ENCODE assay signal across 8 cellular contexts in the genomic region with DNA sequence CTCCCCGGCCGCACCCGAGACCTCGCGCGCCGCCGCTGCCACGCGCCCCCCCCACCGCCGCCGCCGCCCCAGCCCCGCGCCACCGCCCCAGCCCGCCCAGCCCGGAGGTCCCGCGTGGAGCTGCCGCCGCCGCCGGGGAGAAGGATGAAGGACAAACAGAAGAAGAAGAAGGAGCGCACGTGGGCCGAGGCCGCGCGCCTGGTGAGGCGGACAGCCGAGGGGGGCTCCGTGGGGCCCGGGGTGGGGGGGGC. TPM values are rescaled to one million over a fixed set of nuclear protein-coding genes. Genes with fewer than 3 reads are reported as not detected.
A peak's percentile ranks its signal among the peaks of the same experiment; 100 is the strongest.
DNase-seq lines count a peak whose midpoint lies in the region; ATAC-seq, FAIRE-seq and TF ChIP-seq lines count a peak whose summit lies in the region.

No MANE protein-coding gene starts in this region.

- H2AK5ac ChIP-seq in IMR-90 (ENCODE audit: low read depth, low read length): no peak overlapping the region

- peak overlapping the region; percentile 38 for H2AFZ ChIP-seq in IMR-90 (replicated peaks; ENCODE audit: low read length, poor library complexity)

- H3K27me3 Mint-ChIP-seq in chondrocyte (ENCODE audit: low read depth): no peaks in the 10 kb centered on the region
- H3K27me3 Mint-ChIP-seq in natural killer cell (ENCODE audit: low read depth in 2 of 2): no peaks in the 10 kb centered on the region

- no peak for TF ChIP-seq RAD21 in IMR-90 (IDR thresholded peaks at IDR 0.05; ENCODE audit: low read length)

- no peak overlapping the region for H3K56ac ChIP-seq in IMR-90 (ENCODE audit: extremely low read depth, insufficient read depth, low read length)

- POLR2A ChIA-PET in AG04449 (lab: Yijun Ruan, JAX) (interaction anchor here (1.8 kb wide), 1 partner anchor 16 kb away, joined by 8 read pairs; no protein-coding TSS in a partner anchor), IMR-90 (lab: Charles Lee; ENCODE audit: unreplicated experiment) (no interaction called here)

- peak overlapping the region; percentile 43; the same call in 1 of the 2 replicates for H4K91ac ChIP-seq in IMR-90 (ENCODE audit: insufficient read depth, low read depth, low read length)

- in situ Hi-C loops in IMR-90 (cut with MboI; ENCODE audit: low sequenced_read_pairs): no loop called here

- H3K4me3 Mint-ChIP-seq in chondrocyte (ENCODE audit: unreplicated experiment) (peak overlapping the region; percentile 8), natural killer cell (peak overlapping the region; percentile 97)

- no peak for FAIRE-seq in RCC 7860 (lab: Jason Lieb, UNC)

- no peaks in the 10 kb centered on the region for H3K36me3 Mint-ChIP-seq in chondrocyte (ENCODE audit: low read depth)
- H3K36me3 Mint-ChIP-seq in natural killer cell: no peaks in the 10 kb centered on the region

- peak overlapping the region; percentile 100 for H2BK5ac ChIP-seq in IMR-90 (ENCODE audit: low read depth, low read length, poor library complexity, severe bottlenecking)

- TF ChIP-seq POLR2A in IMR-90 (IDR thresholded peaks at IDR 0.05; ENCODE audit: low read depth, low read length): no peak

- H2AK9ac ChIP-seq in IMR-90 (replicated peaks; ENCODE audit: low read depth, low read length, poor library complexity): no peak overlapping the region

- H3K4me1 Mint-ChIP-seq in chondrocyte (ENCODE audit: low read depth) (peaks cover 75% of the 10 kb centered on the region), natural killer cell (peaks cover 33 to 49% of the 10 kb centered on the region in 2 donors)

- H3K79me1 ChIP-seq in IMR-90 (ENCODE audit: low read depth in 1 of 2, low read length in 2 of 2): peaks cover 4 to 37% of the 10 kb centered on the region in 2 experiments; a peak in 2 of 4 replicates

- H3K4me3 ChIP-seq in AG04449 (ENCODE audit: low read depth, low read length) (peak overlapping the region; percentile 91), IMR-90 (ENCODE audit: insufficient read depth, low read depth, low read length) (peak overlapping the region; percentile 92)

- H3K9ac ChIP-seq in IMR-90 (ENCODE audit: low read depth, low read length): peak overlapping the region; percentile 54; the same call in 1 of the 2 replicates

- H3K14ac ChIP-seq in IMR-90 (replicated peaks; ENCODE audit: low read depth, low read length): no peak overlapping the region

- peaks cover 5% of the 10 kb centered on the region for H3K4me1 ChIP-seq in IMR-90 (ENCODE audit: control insufficient read depth, insufficient read depth, low read length)

- H3K27ac Mint-ChIP-seq in chondrocyte (ENCODE audit: unreplicated experiment): no peak overlapping the region
- H3K27ac Mint-ChIP-seq in natural killer cell: peak overlapping the region; percentile 94 to 95

- no peak overlapping the region for H3K23ac ChIP-seq in IMR-90 (ENCODE audit: low read depth, low read length)

- ATAC-seq in IMR-90 (ENCODE audit: low read depth): no peak
- ATAC-seq in natural killer cell: no peak
- no peak for ATAC-seq in GM21526 (IDR thresholded peaks at IDR 0.05; ENCODE audit: low FRiP score, unreplicated experiment)
- ATAC-seq in GM21515 (IDR thresholded peaks at IDR 0.05; ENCODE audit: unreplicated experiment): no peak

- intact Hi-C loops in IMR-90 (cut with micrococcal nuclease): no loop called here
- intact Hi-C loops in natural killer cell (cut with micrococcal nuclease): loop anchor here (1.0 to 5.0 kb wide), 2 partner anchors 129 to 151 kb away; partner anchors contain the start of genes PLAGL2 and POFUT1

- peaks cover 17% of the 10 kb centered on the region for H3K9me1 ChIP-seq in IMR-90 (ENCODE audit: insufficient read depth, low read length)

- peaks cover 53% of the 10 kb centered on the region for H4K20me1 ChIP-seq in IMR-90 (ENCODE audit: insufficient read depth, low read length)

- no peak overlapping the region for H2BK15ac ChIP-seq in IMR-90 (ENCODE audit: low read depth, low read length)

- H3K27ac ChIP-seq in IMR-90 (ENCODE audit: insufficient read depth, low read length): peak overlapping the region; percentile 53

- no CpG with 5 or more reads among the region's 35 CpGs for WGBS in IMR-90 (ENCODE audit: extremely low coverage in 2 of 2, insufficient read length in 1 of 2), 2 experiments

- dilution Hi-C loops in IMR-90 (cut with HindIII; ENCODE audit: low sequenced_read_pairs, unreplicated experiment): no loop called here

- no peak for DNase-seq in AG04449 (ENCODE audit: low read depth, low spot score)
- no peak for DNase-seq in IMR-90
- no peak for DNase-seq in chondrocyte (ENCODE audit: low spot score)
- no peak for DNase-seq in natural killer cell
- DNase-seq in RCC 7860 (ENCODE audit: low spot score): no peak
- DNase-seq in NCI-H2081 (lab: John Stamatoyannopoulos, UW): no peak

- CTCF ChIA-PET in AG04449 (lab: Yijun Ruan, JAX) (interaction anchor here (1.8 kb wide), 1 partner anchor 22 kb away, joined by 8 read pairs; no protein-coding TSS in a partner anchor), IMR-90 (lab: Yijun Ruan, JAX) (no interaction called here)

- H3K27me3 ChIP-seq in IMR-90 (ENCODE audit: control insufficient read depth, insufficient read depth, low read length): no peaks in the 10 kb centered on the region

- no peaks in the 10 kb centered on the region; the same call in 1 of the 2 replicates for H3K36me3 ChIP-seq in IMR-90 (ENCODE audit: control insufficient read depth, insufficient read depth, low read length)

- no peak overlapping the region for H3K4me2 ChIP-seq in IMR-90 (ENCODE audit: low read depth, low read length)

- H3K18ac ChIP-seq in IMR-90 (ENCODE audit: low read depth, low read length): no peak overlapping the region

- no peak overlapping the region for H3K4ac ChIP-seq in IMR-90 (ENCODE audit: low read depth, low read length)

- no TSS peak for BruUV-seq in IMR-90 (replicated peaks; lab: Mats Ljungman, UMichigan)

- peak overlapping the region in 1 of 2 experiments; percentile 95; a peak in 1 of 4 replicates for H4K8ac ChIP-seq in IMR-90 (ENCODE audit: low read depth in 2 of 2, low read length in 2 of 2)

- H4K5ac ChIP-seq in IMR-90 (ENCODE audit: low read depth, low read length): no peak overlapping the region

- H2BK20ac ChIP-seq in IMR-90 (ENCODE audit: low read depth, low read length): no peak overlapping the region

- TF ChIP-seq CTCF in AG04449 (IDR thresholded peaks at IDR 0.05; ENCODE audit: insufficient read depth, low read length, missing control alignments) (no peak), IMR-90 (conservative IDR thresholded peaks at IDR 0.05; ENCODE audit: low read depth, low read length) (no peak), chondrocyte (IDR thresholded peaks at IDR 0.05) (no peak), natural killer cell (IDR thresholded peaks at IDR 0.05) (no peak)

- no peak overlapping the region for H2BK120ac ChIP-seq in IMR-90 (ENCODE audit: low read depth, low read length)

- H3K9me3 ChIP-seq in IMR-90 (ENCODE audit: control insufficient read depth, insufficient read depth, low read length): 0 out of 2 replicates have a peak, but pooled peaks cover 3% of the 10 kb centered on the region

- peaks cover 3% of the 10 kb centered on the region for H3K9me3 Mint-ChIP-seq in chondrocyte (ENCODE audit: low read depth)
- H3K9me3 Mint-ChIP-seq in natural killer cell: no peaks in the 10 kb centered on the region

TF ChIP-seq in IMR-90, 13 proteins besides CTCF, POLR2A, EP300 and RAD21:
- TF ChIP-seq RCOR1 (IDR thresholded peaks at IDR 0.05; ENCODE audit: insufficient replicate concordance, low read length) (no peak), CEBPB (IDR thresholded peaks at IDR 0.05; ENCODE audit: low read depth, low read length) (no peak), SMC3 (IDR thresholded peaks at IDR 0.05; ENCODE audit: low read depth, low read length) (no peak), CHD1 (IDR thresholded peaks at IDR 0.05; ENCODE audit: low read depth, low read length) (no peak)

RNA-seq across cellular contexts. Expression of gene ASXL1, which starts 0.4 kb away (rescaled TPM):
- total RNA-seq in IMR-90 (2012; rRNA removed) (29.9 and 33.3 TPM in 2 replicates), chondrocyte (59.9 to 92.6 TPM (median 78.9 TPM) in 3 replicates), natural killer cell (100 to 1,000 TPM; 106 to 125 (median 108) TPM)
- 35.2 and 37.1 TPM in 2 replicates for polyA plus RNA-seq in IMR-90 (2012; rRNA removed)
- 14.9 and 24.1 TPM in 2 replicates for polyA plus RNA-seq in IMR-90 (2012; cell fraction: cytosol; rRNA removed)
- 156 and 211 TPM in 2 replicates for polyA plus RNA-seq in IMR-90 (2012; cell fraction: nucleus; rRNA removed; ENCODE audit: low replicate concordance)
